In the genomic region with DNA sequence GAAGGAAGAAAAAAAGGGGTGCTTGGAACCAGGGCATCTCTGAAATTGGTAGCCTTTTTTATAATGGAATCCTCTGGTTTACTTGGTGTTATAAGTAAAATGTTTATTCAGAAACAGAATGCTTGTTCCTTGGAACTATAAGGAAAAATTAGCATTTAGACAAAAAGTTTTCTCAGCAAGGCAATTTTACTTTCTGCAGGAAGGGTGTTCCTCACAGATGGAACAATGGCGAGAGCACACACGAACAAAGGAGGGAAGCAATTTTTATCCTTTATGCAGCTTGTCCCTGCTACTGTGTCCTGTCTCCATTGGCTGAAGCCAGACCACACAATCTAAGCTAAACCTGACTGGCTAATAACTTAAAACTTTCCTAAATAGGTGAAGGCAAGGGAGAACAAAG, we compare ENCODE assay signal across 18 cellular contexts. TPM values are rescaled to one million over a fixed set of nuclear protein-coding genes. Genes with fewer than 3 reads are reported as not detected.
A peak's percentile ranks its signal among the peaks of the same experiment; 100 is the strongest.
DNase-seq lines count a peak whose midpoint lies in the region; ATAC-seq and TF ChIP-seq lines count a peak whose summit lies in the region.
"Had no signal": no experiment of that assay in that cellular context is flagged by ENCODE, and none has a peak within 500 bp of the region (broad histone marks: within the 10 kb centered on the region; RNA-seq: fewer than 3 reads in every experiment).

No MANE protein-coding gene starts in this region.

- no peak overlapping the region for H3K14ac ChIP-seq in neuronal stem cell (ENCODE audit: low read length)

- no peak for ATAC-seq in activated CD4-positive, alpha-beta T cell treated with anti-CD3 and anti-CD28 coated beads for 36 hours

- H3K9me3 ChIP-seq in SJSA1 (replicated peaks) (no peaks in the 10 kb centered on the region; the same call in 1 of the 2 replicates), neuronal stem cell (replicated peaks in 1 of 2; ENCODE audit: control insufficient read depth in 2 of 2, insufficient read depth in 1 of 2, low read depth in 1 of 2, low read length in 2 of 2) (peaks cover 11 to 17% of the 10 kb centered on the region in 2 donors)

- CTCF ChIA-PET in activated CD4-positive, alpha-beta T cell treated with anti-CD3 and anti-CD28 coated beads for 36 hours (lab: Charles Lee): interaction anchor here (1.4 kb wide), 1 partner anchor 101 kb away, joined by 4 read pairs; no protein-coding TSS in a partner anchor

- no peak overlapping the region for H2AFZ ChIP-seq in neuronal stem cell (ENCODE audit: low read length)

- H3K23ac ChIP-seq in neuronal stem cell (ENCODE audit: low read depth, low read length, poor library complexity): no peak overlapping the region

- DNase-seq in SKM-1 treated with dmso at 0.1 percent for 144 hours (lab: John Stamatoyannopoulos, UW; ENCODE audit: unreplicated experiment): peak; percentile 30
- DNase-seq in SKM-1 (lab: John Stamatoyannopoulos, UW; ENCODE audit: unreplicated experiment): no peak
- DNase-seq in KBM-7: peak; percentile 48
- DNase-seq in SJSA1 (ENCODE audit: low read depth in 1 of 2, low spot score in 2 of 2): no peak
- DNase-seq in osteocyte (ENCODE audit: extremely low spot score, unreplicated experiment): no peak
- no peak for DNase-seq in activated CD4-positive, alpha-beta T cell treated with anti-CD3 and anti-CD28 coated beads for 36 hours
- DNase-seq in NCI-H2107 (lab: John Stamatoyannopoulos, UW): no peak
- no peak for DNase-seq in neuronal stem cell (ENCODE audit: low spot score)
- DNase-seq: 8988T; ACHN; C1 segment of cervical spinal cord; Calu3; CD4-positive, alpha-beta T cell; DMS79; GOT3 had no signal

- POLR2A ChIA-PET in activated CD4-positive, alpha-beta T cell treated with anti-CD3 and anti-CD28 coated beads for 36 hours (lab: Charles Lee): no interaction called here

- no peak overlapping the region for H2BK15ac ChIP-seq in neuronal stem cell (ENCODE audit: low read length)

- H3K18ac ChIP-seq in neuronal stem cell (ENCODE audit: low read length): no peak overlapping the region

- H3K9ac ChIP-seq in neuronal stem cell (ENCODE audit: low read depth, low read length, poor library complexity): no peak overlapping the region

- H3K36me3 ChIP-seq in SJSA1 (peaks cover 35% of the 10 kb centered on the region), neuronal stem cell (replicated peaks in 1 of 2; ENCODE audit: control insufficient read depth in 2 of 2, insufficient read depth in 2 of 2, low read length in 2 of 2) (peaks cover 5 to 15% of the 10 kb centered on the region in 2 donors)

- no peaks in the 10 kb centered on the region for H3K27me3 Mint-ChIP-seq in osteocyte (ENCODE audit: unreplicated experiment)
- H3K27me3 Mint-ChIP-seq in activated CD4-positive, alpha-beta T cell treated with anti-CD3 and anti-CD28 coated beads for 36 hours: no peaks in the 10 kb centered on the region
- H3K27me3 Mint-ChIP-seq: B cell; CD4-positive, alpha-beta T cell; IgD-negative memory B cell had no signal

- H2BK5ac ChIP-seq in neuronal stem cell (ENCODE audit: low read length): no peak overlapping the region

- no peaks in the 10 kb centered on the region for H3K79me1 ChIP-seq in neuronal stem cell (ENCODE audit: low read depth, low read length)

- in situ Hi-C loops in KBM-7 (cut with MboI; ENCODE audit: low pct_unique_long_range_greater_than_20kb, low sequenced_read_pairs): no loop called here

- no peaks in the 10 kb centered on the region for H3K9me3 Mint-ChIP-seq in osteocyte (ENCODE audit: unreplicated experiment)
- H3K9me3 Mint-ChIP-seq in activated CD4-positive, alpha-beta T cell treated with anti-CD3 and anti-CD28 coated beads for 36 hours (ENCODE audit: low read depth): peaks cover 12% of the 10 kb centered on the region

- peaks cover 50% of the 10 kb centered on the region for H3K4me1 Mint-ChIP-seq in osteocyte (ENCODE audit: unreplicated experiment)
- no peaks in the 10 kb centered on the region for H3K4me1 Mint-ChIP-seq in activated CD4-positive, alpha-beta T cell treated with anti-CD3 and anti-CD28 coated beads for 36 hours

- intact Hi-C loops in activated CD4-positive, alpha-beta T cell treated with anti-CD3 and anti-CD28 coated beads for 36 hours (cut with DNase I, micrococcal nuclease): no loop called here

- H3K27ac ChIP-seq in SJSA1 (peak overlapping the region; percentile 98), neuronal stem cell (replicated peaks; ENCODE audit: low read length) (no peak overlapping the region)

- peak overlapping the region; percentile 92 for H3K27ac Mint-ChIP-seq in osteocyte (ENCODE audit: unreplicated experiment)
- H3K27ac Mint-ChIP-seq in activated CD4-positive, alpha-beta T cell treated with anti-CD3 and anti-CD28 coated beads for 36 hours: no peak overlapping the region
- H3K27ac Mint-ChIP-seq: B cell; CD4-positive, alpha-beta T cell; IgD-negative memory B cell had no signal

- H3K36me3 Mint-ChIP-seq in osteocyte (ENCODE audit: unreplicated experiment): peaks cover 15% of the 10 kb centered on the region
- H3K36me3 Mint-ChIP-seq in activated CD4-positive, alpha-beta T cell treated with anti-CD3 and anti-CD28 coated beads for 36 hours (ENCODE audit: low read depth): peaks cover 37% of the 10 kb centered on the region

- H4K91ac ChIP-seq in neuronal stem cell (ENCODE audit: low read depth, low read length, poor library complexity): no peak overlapping the region

- no peak overlapping the region for H3K4me3 ChIP-seq in SJSA1
- H3K4me3 ChIP-seq in neuronal stem cell (ENCODE audit: low read length in 2 of 2): no peak overlapping the region
- H3K4me3 ChIP-seq: HAP-1 had no signal

- H2AK5ac ChIP-seq in neuronal stem cell (ENCODE audit: low read depth, low read length): no peak overlapping the region

- TF ChIP-seq CTCF in osteocyte (IDR thresholded peaks at IDR 0.05): no peak

- H3K4ac ChIP-seq in neuronal stem cell (ENCODE audit: low read length): no peak overlapping the region

- no peak overlapping the region for H4K8ac ChIP-seq in neuronal stem cell (ENCODE audit: low read depth, low read length)

- WGBS in neuronal stem cell (ENCODE audit: extremely low coverage in 2 of 2, insufficient read length in 2 of 2, insufficient replicate concordance in 1 of 2), 2 donors: no CpG with 5 or more reads among the region's 2 CpGs

- H3K4me3 Mint-ChIP-seq in osteocyte (ENCODE audit: unreplicated experiment): no peak overlapping the region
- H3K4me3 Mint-ChIP-seq in activated CD4-positive, alpha-beta T cell treated with anti-CD3 and anti-CD28 coated beads for 36 hours: no peak overlapping the region
- H3K4me3 Mint-ChIP-seq: B cell; CD4-positive, alpha-beta T cell; IgD-negative memory B cell had no signal

- no peak overlapping the region for H2BK120ac ChIP-seq in neuronal stem cell (ENCODE audit: low read depth, low read length)

- no peaks in the 10 kb centered on the region for H3K27me3 ChIP-seq in SJSA1 (replicated peaks)
- no peaks in the 10 kb centered on the region for H3K27me3 ChIP-seq in neuronal stem cell (ENCODE audit: control insufficient read depth in 3 of 3, insufficient read depth in 3 of 3, low read depth in 1 of 3, low read length in 3 of 3)

- no peak overlapping the region for H2BK12ac ChIP-seq in neuronal stem cell (ENCODE audit: low read length)

- no peak overlapping the region for H3K4me2 ChIP-seq in neuronal stem cell (ENCODE audit: insufficient read depth, low read length, poor library complexity, severe bottlenecking)

- peaks cover 48% of the 10 kb centered on the region for H3K4me1 ChIP-seq in SJSA1 (replicated peaks)
- H3K4me1 ChIP-seq in neuronal stem cell (ENCODE audit: control insufficient read depth in 2 of 2, insufficient read depth in 1 of 2, low read depth in 1 of 2, low read length in 2 of 2): peaks cover 0 to 9% of the 10 kb centered on the region in 2 donors
- H3K4me1 ChIP-seq: HAP-1 had no signal

RNA-seq across cellular contexts. Expression of a gene that starts 22.7 kb away (rescaled TPM):
- total RNA-seq in SJSA1 (2014; rRNA removed; shearing (Covaris generic)): 16.3 and 20.2 TPM in 2 replicates
- 7.8 TPM in 2 replicates for total RNA-seq in osteocyte
- 10 to 100 TPM; 14.3 to 14.8 TPM for total RNA-seq in activated CD4-positive, alpha-beta T cell treated with anti-CD3 and anti-CD28 coated beads for 36 hours
- 8.9 TPM for polyA plus RNA-seq in neuronal stem cell (2013, experiment 1 of 2)
- polyA plus RNA-seq in neuronal stem cell (2013, experiment 2 of 2): 8.3 TPM

RNA-seq across cellular contexts. Expression of a gene that starts 38.7 kb away (rescaled TPM):
- 983 and 1,383 TPM in 2 replicates for total RNA-seq in SJSA1 (2014; rRNA removed; shearing (Covaris generic))
- 1,177 and 1,245 TPM in 2 replicates for total RNA-seq in osteocyte
- total RNA-seq in activated CD4-positive, alpha-beta T cell treated with anti-CD3 and anti-CD28 coated beads for 36 hours: 1,000 to 10,000 TPM; 1,952 to 2,334 TPM
- polyA plus RNA-seq in neuronal stem cell (2013, experiment 1 of 2): 2,893 TPM
- 2,832 TPM for polyA plus RNA-seq in neuronal stem cell (2013, experiment 2 of 2)

Comparison
In these comparisons a context has a peak if more than half of its experiments do, and no peak if none do; other contexts are left out.
1. DNase-seq: peak in SKM-1 treated with dmso at 0.1 percent for 144 hours (single experiment) and KBM-7 (single experiment); none in SKM-1 (single experiment), SJSA1 (0 of 2), osteocyte (single experiment), activated CD4-positive, alpha-beta T cell treated with anti-CD3 and anti-CD28 coated beads for 36 hours (single experiment), NCI-H2107 (single experiment) and neuronal stem cell (single experiment).